Comparison of ENCODE assay signal across 30 cellular contexts in genomic region chr3:57000012-57000411, GRCh38.
"Had no signal": no experiment of that assay in that cellular context is flagged by ENCODE, and none has a peak within 500 bp of the region (broad histone marks: within the 10 kb centered on the region; RNA-seq: fewer than 3 reads in every experiment).

No MANE protein-coding gene starts in this region.

- DNase-seq: activated CD4-positive, alpha-beta T cell treated with anti-CD3 and anti-CD28 coated beads for 1 hour; activated CD4-positive, alpha-beta T cell treated with anti-CD3 and anti-CD28 coated beads for 4 hours; activated CD4-positive, alpha-beta T cell treated with anti-CD3 and anti-CD28 coated beads, Interleukin-2, amount 10 ng/mL, durations not matched to agents 7 days and 5 days; activated CD4-positive, alpha-beta T cell treated with anti-CD3 and anti-CD28 coated beads, Interleukin-2, amount 50 U/mL, for 4 hours; activated CD8-positive, alpha-beta memory T cell treated with anti-CD3 and anti-CD28 coated beads for 24 hours; activated CD8-positive, alpha-beta T cell treated with anti-CD3 and anti-CD28 coated beads for 36 hours; activated effector memory CD4-positive, alpha-beta T cell treated with anti-CD3 and anti-CD28 coated beads, Interleukin-2, amount 50 U/mL, for 16 hours; activated naive CD4-positive, alpha-beta T cell treated with anti-CD3 and anti-CD28 coated beads for 36 hours; activated naive CD8-positive, alpha-beta T cell treated with anti-CD3 and anti-CD28 coated beads for 36 hours; activated naive CD8-positive, alpha-beta T cell treated with anti-CD3 and anti-CD28 coated beads, Interleukin-2, amount 50 U/mL, for 24 hours; activated T-cell treated with anti-CD3 and anti-CD28 coated beads, Interleukin-2, amount 50 U/mL, for 48 hours; adrenal gland; amygdala; aorta; body of pancreas; caudate nucleus; effector CD8-positive, alpha-beta T cell; esophagus squamous epithelium; foreskin melanocyte; heart right ventricle; T-helper 2 cell had no signal

- ATAC-seq: activated CD8-positive, alpha-beta T cell treated with anti-CD3 and anti-CD28 coated beads for 36 hours; activated naive CD8-positive, alpha-beta T cell treated with anti-CD3 and anti-CD28 coated beads, Interleukin-2, amount 50 U/mL, for 24 hours; body of pancreas; gastroesophageal sphincter; heart right ventricle; WTC11 had no signal

- H3K36me3 ChIP-seq: adrenal gland, esophagus squamous epithelium, gastroesophageal sphincter, heart right ventricle had no signal

- H3K4me3 Mint-ChIP-seq: activated CD4-positive, alpha-beta T cell treated with anti-CD3 and anti-CD28 coated beads, Interleukin-2, amount 10 ng/mL, durations not matched to agents 7 days and 5 days; activated CD8-positive, alpha-beta T cell treated with anti-CD3 and anti-CD28 coated beads for 36 hours; activated naive CD4-positive, alpha-beta T cell treated with anti-CD3 and anti-CD28 coated beads for 36 hours; activated naive CD4-positive, alpha-beta T cell treated with anti-CD3 and anti-CD28 coated beads, Interleukin-2, amount 50 U/mL, for 24 hours; activated naive CD8-positive, alpha-beta T cell treated with anti-CD3 and anti-CD28 coated beads for 36 hours; activated naive CD8-positive, alpha-beta T cell treated with anti-CD3 and anti-CD28 coated beads, Interleukin-2, amount 50 U/mL, for 24 hours; activated T-helper 1 cell treated with anti-CD3 and anti-CD28 coated beads, Interleukin-12 subunit alpha, Interleukin-12 subunit beta, Interleukin-2, Interleukin-4 antibody, amounts not matched to agents 30 ng/mL and 10 ng/mL and 1 ng/mL, durations not matched to agents 14 hours and 24 hours and 36 hours; WTC11 had no signal

- H3K9me3 ChIP-seq: adrenal gland, body of pancreas, esophagus squamous epithelium, gastroesophageal sphincter had no signal

- H3K36me3 Mint-ChIP-seq: activated naive CD4-positive, alpha-beta T cell treated with anti-CD3 and anti-CD28 coated beads, Interleukin-2, amount 50 U/mL, for 24 hours; activated naive CD8-positive, alpha-beta T cell treated with anti-CD3 and anti-CD28 coated beads for 36 hours had no signal

- H3K27me3 Mint-ChIP-seq: activated naive CD4-positive, alpha-beta T cell treated with anti-CD3 and anti-CD28 coated beads, Interleukin-2, amount 50 U/mL, for 24 hours had no signal

- H3K27ac ChIP-seq: adrenal gland, body of pancreas, epithelial cell of prostate, esophagus squamous epithelium, gastroesophageal sphincter, heart right ventricle had no signal

- H3K27me3 ChIP-seq: adrenal gland, body of pancreas, esophagus squamous epithelium, gastroesophageal sphincter, heart right ventricle had no signal

- H3K27ac Mint-ChIP-seq: activated CD4-positive, alpha-beta T cell treated with anti-CD3 and anti-CD28 coated beads, Interleukin-2, amount 10 ng/mL, durations not matched to agents 7 days and 5 days; activated CD8-positive, alpha-beta T cell treated with anti-CD3 and anti-CD28 coated beads for 36 hours; activated naive CD4-positive, alpha-beta T cell treated with anti-CD3 and anti-CD28 coated beads for 36 hours; activated naive CD4-positive, alpha-beta T cell treated with anti-CD3 and anti-CD28 coated beads, Interleukin-2, amount 50 U/mL, for 24 hours; activated naive CD8-positive, alpha-beta T cell treated with anti-CD3 and anti-CD28 coated beads for 36 hours; activated naive CD8-positive, alpha-beta T cell treated with anti-CD3 and anti-CD28 coated beads, Interleukin-2, amount 50 U/mL, for 24 hours; activated T-helper 1 cell treated with anti-CD3 and anti-CD28 coated beads, Interleukin-12 subunit alpha, Interleukin-12 subunit beta, Interleukin-2, Interleukin-4 antibody, amounts not matched to agents 30 ng/mL and 10 ng/mL and 1 ng/mL, durations not matched to agents 14 hours and 24 hours and 36 hours; activated T-helper 2 cell treated with anti-CD3 and anti-CD28 coated beads, Interferon-gamma antibody, Interleukin-2, Interleukin-4, amounts not matched to agents 10 μg/mL and 5 μg/mL and 100 μg/mL, durations not matched to agents 14 hours and 24 hours and 36 hours; WTC11 had no signal

- H3K9me3 Mint-ChIP-seq: activated CD4-positive, alpha-beta T cell treated with anti-CD3 and anti-CD28 coated beads, Interleukin-2, amount 10 ng/mL, durations not matched to agents 7 days and 5 days; activated CD8-positive, alpha-beta T cell treated with anti-CD3 and anti-CD28 coated beads for 36 hours; activated naive CD4-positive, alpha-beta T cell treated with anti-CD3 and anti-CD28 coated beads for 36 hours; activated naive CD4-positive, alpha-beta T cell treated with anti-CD3 and anti-CD28 coated beads, Interleukin-2, amount 50 U/mL, for 24 hours; activated naive CD8-positive, alpha-beta T cell treated with anti-CD3 and anti-CD28 coated beads for 36 hours; activated naive CD8-positive, alpha-beta T cell treated with anti-CD3 and anti-CD28 coated beads, Interleukin-2, amount 50 U/mL, for 24 hours; activated T-helper 1 cell treated with anti-CD3 and anti-CD28 coated beads, Interleukin-12 subunit alpha, Interleukin-12 subunit beta, Interleukin-2, Interleukin-4 antibody, amounts not matched to agents 30 ng/mL and 10 ng/mL and 1 ng/mL, durations not matched to agents 14 hours and 24 hours and 36 hours; activated T-helper 2 cell treated with anti-CD3 and anti-CD28 coated beads, Interferon-gamma antibody, Interleukin-2, Interleukin-4, amounts not matched to agents 10 μg/mL and 5 μg/mL and 100 μg/mL, durations not matched to agents 14 hours and 24 hours and 36 hours had no signal

- H3K4me3 ChIP-seq: adrenal gland, body of pancreas, esophagus squamous epithelium, gastroesophageal sphincter, heart right ventricle had no signal

- FAIRE-seq: colon, endometrium, endothelial cell of umbilical vein had no signal
